In the genomic region with DNA sequence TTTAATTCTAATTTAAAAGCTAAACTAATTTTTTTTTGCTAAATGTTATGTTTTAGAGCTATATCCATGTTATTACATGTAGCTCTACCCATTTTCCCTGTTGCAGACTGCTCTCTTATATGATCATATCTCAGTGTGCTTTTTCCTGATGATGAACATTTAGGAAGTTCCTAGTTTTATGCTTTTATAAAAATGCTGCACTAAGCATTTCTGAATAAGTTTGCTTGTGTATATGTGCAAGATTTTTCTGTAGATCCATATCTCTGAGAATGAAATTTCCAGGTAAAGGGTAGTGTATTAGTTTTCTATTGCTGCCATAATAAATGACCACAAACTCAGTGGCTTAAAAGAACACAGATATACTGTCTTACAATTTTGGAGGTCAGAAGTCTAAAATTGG, we compare ENCODE assay signal across 1 cellular context.
TF ChIP-seq lines count a peak whose summit lies in the region.

No MANE protein-coding gene starts in this region.

TF ChIP-seq in GM23338, 12 proteins besides CTCF, POLR2A, EP300 and RAD21 (continued from another document):
- TF ChIP-seq, protein P1, sequence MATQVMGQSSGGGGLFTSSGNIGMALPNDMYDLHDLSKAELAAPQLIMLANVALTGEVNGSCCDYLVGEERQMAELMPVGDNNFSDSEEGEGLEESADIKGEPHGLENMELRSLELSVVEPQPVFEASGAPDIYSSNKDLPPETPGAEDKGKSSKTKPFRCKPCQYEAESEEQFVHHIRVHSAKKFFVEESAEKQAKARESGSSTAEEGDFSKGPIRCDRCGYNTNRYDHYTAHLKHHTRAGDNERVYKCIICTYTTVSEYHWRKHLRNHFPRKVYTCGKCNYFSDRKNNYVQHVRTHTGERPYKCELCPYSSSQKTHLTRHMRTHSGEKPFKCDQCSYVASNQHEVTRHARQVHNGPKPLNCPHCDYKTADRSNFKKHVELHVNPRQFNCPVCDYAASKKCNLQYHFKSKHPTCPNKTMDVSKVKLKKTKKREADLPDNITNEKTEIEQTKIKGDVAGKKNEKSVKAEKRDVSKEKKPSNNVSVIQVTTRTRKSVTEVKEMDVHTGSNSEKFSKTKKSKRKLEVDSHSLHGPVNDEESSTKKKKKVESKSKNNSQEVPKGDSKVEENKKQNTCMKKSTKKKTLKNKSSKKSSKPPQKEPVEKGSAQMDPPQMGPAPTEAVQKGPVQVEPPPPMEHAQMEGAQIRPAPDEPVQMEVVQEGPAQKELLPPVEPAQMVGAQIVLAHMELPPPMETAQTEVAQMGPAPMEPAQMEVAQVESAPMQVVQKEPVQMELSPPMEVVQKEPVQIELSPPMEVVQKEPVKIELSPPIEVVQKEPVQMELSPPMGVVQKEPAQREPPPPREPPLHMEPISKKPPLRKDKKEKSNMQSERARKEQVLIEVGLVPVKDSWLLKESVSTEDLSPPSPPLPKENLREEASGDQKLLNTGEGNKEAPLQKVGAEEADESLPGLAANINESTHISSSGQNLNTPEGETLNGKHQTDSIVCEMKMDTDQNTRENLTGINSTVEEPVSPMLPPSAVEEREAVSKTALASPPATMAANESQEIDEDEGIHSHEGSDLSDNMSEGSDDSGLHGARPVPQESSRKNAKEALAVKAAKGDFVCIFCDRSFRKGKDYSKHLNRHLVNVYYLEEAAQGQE (IDR thresholded peaks at IDR 0.05; ENCODE audit: unreplicated experiment) = no peak
- TF ChIP-seq ETS1 (IDR thresholded peaks at IDR 0.05) = no peak
- no peak for TF ChIP-seq ZNF462 (CRISPR knock-in tag; IDR thresholded peaks at IDR 0.05)
